ENCODE assay signal across 1 cellular context in the genomic region with DNA sequence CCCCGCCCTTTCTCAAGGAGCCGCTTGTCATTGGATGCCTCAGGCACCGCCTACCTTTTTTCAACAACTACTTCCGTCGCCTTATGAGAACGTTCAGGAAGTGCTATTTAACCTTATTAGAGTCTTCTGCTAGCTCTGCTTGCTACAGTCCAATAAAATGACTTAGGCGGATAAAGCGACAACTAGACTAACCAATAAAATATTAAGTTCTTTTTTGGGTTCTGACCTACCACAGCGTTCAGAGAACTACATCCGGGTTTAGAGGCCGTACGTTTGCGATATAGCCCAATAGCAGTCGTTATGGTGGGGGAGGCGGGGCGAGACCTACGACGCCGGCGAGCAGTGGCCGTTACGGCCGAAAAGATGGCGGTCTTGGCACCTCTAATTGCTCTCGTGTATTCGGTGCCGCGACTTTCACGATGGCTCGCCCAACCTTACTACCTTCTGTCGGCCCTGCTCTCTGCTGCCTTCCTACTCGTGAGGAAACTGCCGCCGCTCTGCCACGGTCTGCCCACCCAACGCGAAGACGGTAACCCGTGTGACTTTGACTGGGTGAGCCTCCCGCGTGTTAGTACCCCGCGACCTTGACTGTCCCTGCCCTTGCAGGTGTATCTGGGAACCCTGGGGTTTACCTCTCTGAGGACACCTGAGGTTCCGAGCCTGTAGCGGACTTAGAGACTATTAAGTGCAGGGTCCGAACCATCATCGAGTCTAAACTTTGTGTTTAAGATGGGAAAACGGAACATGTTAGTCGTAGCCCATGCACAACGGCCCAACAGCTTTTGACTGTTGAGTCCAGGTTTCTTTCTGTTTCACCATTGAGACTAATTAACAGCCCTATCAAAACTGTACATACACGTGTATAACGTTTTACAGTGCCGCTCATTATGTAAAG.
A peak's percentile ranks its signal among the peaks of the same experiment; 100 is the strongest.
TF ChIP-seq lines count a peak whose summit lies in the region.

A gene with protein sequence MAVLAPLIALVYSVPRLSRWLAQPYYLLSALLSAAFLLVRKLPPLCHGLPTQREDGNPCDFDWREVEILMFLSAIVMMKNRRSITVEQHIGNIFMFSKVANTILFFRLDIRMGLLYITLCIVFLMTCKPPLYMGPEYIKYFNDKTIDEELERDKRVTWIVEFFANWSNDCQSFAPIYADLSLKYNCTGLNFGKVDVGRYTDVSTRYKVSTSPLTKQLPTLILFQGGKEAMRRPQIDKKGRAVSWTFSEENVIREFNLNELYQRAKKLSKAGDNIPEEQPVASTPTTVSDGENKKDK (plus strand): TSS at position 338 of the 895 bp plus-strand sequence. CDS start 26 bp downstream, at position 364.

TF ChIP-seq in HepG2, 621 proteins besides CTCF, POLR2A, EP300 and RAD21 (continued from another document and continues in another):
- TF ChIP-seq, protein P1, sequence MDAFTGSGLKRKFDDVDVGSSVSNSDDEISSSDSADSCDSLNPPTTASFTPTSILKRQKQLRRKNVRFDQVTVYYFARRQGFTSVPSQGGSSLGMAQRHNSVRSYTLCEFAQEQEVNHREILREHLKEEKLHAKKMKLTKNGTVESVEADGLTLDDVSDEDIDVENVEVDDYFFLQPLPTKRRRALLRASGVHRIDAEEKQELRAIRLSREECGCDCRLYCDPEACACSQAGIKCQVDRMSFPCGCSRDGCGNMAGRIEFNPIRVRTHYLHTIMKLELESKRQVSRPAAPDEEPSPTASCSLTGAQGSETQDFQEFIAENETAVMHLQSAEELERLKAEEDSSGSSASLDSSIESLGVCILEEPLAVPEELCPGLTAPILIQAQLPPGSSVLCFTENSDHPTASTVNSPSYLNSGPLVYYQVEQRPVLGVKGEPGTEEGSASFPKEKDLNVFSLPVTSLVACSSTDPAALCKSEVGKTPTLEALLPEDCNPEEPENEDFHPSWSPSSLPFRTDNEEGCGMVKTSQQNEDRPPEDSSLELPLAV (CRISPR knock-in tag; conservative IDR thresholded peaks at IDR 0.05; ENCODE audit: low read depth) = no peak
- TF ChIP-seq ZMYM3 (CRISPR knock-in tag; IDR thresholded peaks at IDR 0.05) (no peak), HNRNPUL1 (IDR thresholded peaks at IDR 0.05; ENCODE audit: low read depth, low read length) (no peak), ZNF709 (CRISPR knock-in tag; IDR thresholded peaks at IDR 0.05) (no peak), HDAC6 (IDR thresholded peaks at IDR 0.05; ENCODE audit: low read depth, low read length) (no peak), FOXK1 (CRISPR knock-in tag; IDR thresholded peaks at IDR 0.05; ENCODE audit: borderline replicate concordance, low read depth) (peak; percentile 39; the same call in 1 of the 2 replicates), KLF16 (CRISPR knock-in tag; IDR thresholded peaks at IDR 0.05) (no peak), MTF2 (CRISPR knock-in tag; IDR thresholded peaks at IDR 0.05; ENCODE audit: borderline replicate concordance) (no peak), SMAD1 (CRISPR knock-in tag; IDR thresholded peaks at IDR 0.05; ENCODE audit: borderline replicate concordance, low read depth) (peak; percentile 72; the same call in 1 of the 2 replicates), KLF13 (CRISPR knock-in tag; IDR thresholded peaks at IDR 0.05) (peak; percentile 76; the same call in 1 of the 2 replicates), MTA1 (CRISPR knock-in tag; IDR thresholded peaks at IDR 0.05; ENCODE audit: borderline replicate concordance) (0 out of 2 replicates have a peak, but pooled peaks have one; percentile 30), TCF12 (IDR thresholded peaks at IDR 0.05) (no peak), TCF12 (CRISPR knock-in tag; IDR thresholded peaks at IDR 0.05) (no peak; the same call in 1 of the 2 replicates), ZNF841 (CRISPR knock-in tag; IDR thresholded peaks at IDR 0.05; ENCODE audit: borderline replicate concordance) (no peak), MATR3 (CRISPR knock-in tag; IDR thresholded peaks at IDR 0.05) (no peak), CBFB (CRISPR knock-in tag; IDR thresholded peaks at IDR 0.05) (peak; percentile 4; the same call in 1 of the 2 replicates), SNAI1 (CRISPR knock-in tag; IDR thresholded peaks at IDR 0.05; ENCODE audit: borderline replicate concordance) (no peak), NCOA2 (CRISPR knock-in tag; IDR thresholded peaks at IDR 0.05) (no peak), NFIC (IDR thresholded peaks at IDR 0.05; ENCODE audit: low read length) (no peak), ZNF788 (CRISPR knock-in tag; IDR thresholded peaks at IDR 0.05; ENCODE audit: borderline replicate concordance) (peak; percentile 66; the same call in 1 of the 2 replicates), PRPF4 (IDR thresholded peaks at IDR 0.05; ENCODE audit: low read depth, low read length, poor library complexity, severe bottlenecking) (no peak), PLRG1 (conservative IDR thresholded peaks at IDR 0.05) (no peak), RBFOX2 (IDR thresholded peaks at IDR 0.05; ENCODE audit: low read depth, low read length) (0 out of 2 replicates have a peak, but pooled peaks have one; percentile 25), MZF1 (CRISPR knock-in tag; IDR thresholded peaks at IDR 0.05; ENCODE audit: borderline replicate concordance) (no peak), RARG (CRISPR knock-in tag; IDR thresholded peaks at IDR 0.05; ENCODE audit: low read depth) (0 out of 2 replicates have a peak, but pooled peaks have one; percentile 21), SOX5 (CRISPR knock-in tag; IDR thresholded peaks at IDR 0.05; ENCODE audit: borderline replicate concordance) (no peak), MED1 (CRISPR knock-in tag; IDR thresholded peaks at IDR 0.05) (peak; percentile 42; the same call in 1 of the 2 replicates), ZNF749 (CRISPR knock-in tag; IDR thresholded peaks at IDR 0.05; ENCODE audit: borderline replicate concordance) (no peak)
- TF ChIP-seq, protein P2, sequence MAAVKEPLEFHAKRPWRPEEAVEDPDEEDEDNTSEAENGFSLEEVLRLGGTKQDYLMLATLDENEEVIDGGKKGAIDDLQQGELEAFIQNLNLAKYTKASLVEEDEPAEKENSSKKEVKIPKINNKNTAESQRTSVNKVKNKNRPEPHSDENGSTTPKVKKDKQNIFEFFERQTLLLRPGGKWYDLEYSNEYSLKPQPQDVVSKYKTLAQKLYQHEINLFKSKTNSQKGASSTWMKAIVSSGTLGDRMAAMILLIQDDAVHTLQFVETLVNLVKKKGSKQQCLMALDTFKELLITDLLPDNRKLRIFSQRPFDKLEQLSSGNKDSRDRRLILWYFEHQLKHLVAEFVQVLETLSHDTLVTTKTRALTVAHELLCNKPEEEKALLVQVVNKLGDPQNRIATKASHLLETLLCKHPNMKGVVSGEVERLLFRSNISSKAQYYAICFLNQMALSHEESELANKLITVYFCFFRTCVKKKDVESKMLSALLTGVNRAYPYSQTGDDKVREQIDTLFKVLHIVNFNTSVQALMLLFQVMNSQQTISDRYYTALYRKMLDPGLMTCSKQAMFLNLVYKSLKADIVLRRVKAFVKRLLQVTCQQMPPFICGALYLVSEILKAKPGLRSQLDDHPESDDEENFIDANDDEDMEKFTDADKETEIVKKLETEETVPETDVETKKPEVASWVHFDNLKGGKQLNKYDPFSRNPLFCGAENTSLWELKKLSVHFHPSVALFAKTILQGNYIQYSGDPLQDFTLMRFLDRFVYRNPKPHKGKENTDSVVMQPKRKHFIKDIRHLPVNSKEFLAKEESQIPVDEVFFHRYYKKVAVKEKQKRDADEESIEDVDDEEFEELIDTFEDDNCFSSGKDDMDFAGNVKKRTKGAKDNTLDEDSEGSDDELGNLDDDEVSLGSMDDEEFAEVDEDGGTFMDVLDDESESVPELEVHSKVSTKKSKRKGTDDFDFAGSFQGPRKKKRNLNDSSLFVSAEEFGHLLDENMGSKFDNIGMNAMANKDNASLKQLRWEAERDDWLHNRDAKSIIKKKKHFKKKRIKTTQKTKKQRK (IDR thresholded peaks at IDR 0.05; ENCODE audit: low read length) = peak; percentile 68
- TF ChIP-seq, protein P3, sequence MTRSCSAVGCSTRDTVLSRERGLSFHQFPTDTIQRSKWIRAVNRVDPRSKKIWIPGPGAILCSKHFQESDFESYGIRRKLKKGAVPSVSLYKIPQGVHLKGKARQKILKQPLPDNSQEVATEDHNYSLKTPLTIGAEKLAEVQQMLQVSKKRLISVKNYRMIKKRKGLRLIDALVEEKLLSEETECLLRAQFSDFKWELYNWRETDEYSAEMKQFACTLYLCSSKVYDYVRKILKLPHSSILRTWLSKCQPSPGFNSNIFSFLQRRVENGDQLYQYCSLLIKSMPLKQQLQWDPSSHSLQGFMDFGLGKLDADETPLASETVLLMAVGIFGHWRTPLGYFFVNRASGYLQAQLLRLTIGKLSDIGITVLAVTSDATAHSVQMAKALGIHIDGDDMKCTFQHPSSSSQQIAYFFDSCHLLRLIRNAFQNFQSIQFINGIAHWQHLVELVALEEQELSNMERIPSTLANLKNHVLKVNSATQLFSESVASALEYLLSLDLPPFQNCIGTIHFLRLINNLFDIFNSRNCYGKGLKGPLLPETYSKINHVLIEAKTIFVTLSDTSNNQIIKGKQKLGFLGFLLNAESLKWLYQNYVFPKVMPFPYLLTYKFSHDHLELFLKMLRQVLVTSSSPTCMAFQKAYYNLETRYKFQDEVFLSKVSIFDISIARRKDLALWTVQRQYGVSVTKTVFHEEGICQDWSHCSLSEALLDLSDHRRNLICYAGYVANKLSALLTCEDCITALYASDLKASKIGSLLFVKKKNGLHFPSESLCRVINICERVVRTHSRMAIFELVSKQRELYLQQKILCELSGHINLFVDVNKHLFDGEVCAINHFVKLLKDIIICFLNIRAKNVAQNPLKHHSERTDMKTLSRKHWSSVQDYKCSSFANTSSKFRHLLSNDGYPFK (CRISPR knock-in tag; IDR thresholded peaks at IDR 0.05; ENCODE audit: borderline replicate concordance) = peak; percentile 99
- TF ChIP-seq, protein P4, sequence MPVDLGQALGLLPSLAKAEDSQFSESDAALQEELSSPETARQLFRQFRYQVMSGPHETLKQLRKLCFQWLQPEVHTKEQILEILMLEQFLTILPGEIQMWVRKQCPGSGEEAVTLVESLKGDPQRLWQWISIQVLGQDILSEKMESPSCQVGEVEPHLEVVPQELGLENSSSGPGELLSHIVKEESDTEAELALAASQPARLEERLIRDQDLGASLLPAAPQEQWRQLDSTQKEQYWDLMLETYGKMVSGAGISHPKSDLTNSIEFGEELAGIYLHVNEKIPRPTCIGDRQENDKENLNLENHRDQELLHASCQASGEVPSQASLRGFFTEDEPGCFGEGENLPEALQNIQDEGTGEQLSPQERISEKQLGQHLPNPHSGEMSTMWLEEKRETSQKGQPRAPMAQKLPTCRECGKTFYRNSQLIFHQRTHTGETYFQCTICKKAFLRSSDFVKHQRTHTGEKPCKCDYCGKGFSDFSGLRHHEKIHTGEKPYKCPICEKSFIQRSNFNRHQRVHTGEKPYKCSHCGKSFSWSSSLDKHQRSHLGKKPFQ (CRISPR knock-in tag; IDR thresholded peaks at IDR 0.05; ENCODE audit: insufficient replicate concordance) = no peak
- TF ChIP-seq, protein P5, sequence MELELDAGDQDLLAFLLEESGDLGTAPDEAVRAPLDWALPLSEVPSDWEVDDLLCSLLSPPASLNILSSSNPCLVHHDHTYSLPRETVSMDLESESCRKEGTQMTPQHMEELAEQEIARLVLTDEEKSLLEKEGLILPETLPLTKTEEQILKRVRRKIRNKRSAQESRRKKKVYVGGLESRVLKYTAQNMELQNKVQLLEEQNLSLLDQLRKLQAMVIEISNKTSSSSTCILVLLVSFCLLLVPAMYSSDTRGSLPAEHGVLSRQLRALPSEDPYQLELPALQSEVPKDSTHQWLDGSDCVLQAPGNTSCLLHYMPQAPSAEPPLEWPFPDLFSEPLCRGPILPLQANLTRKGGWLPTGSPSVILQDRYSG (CRISPR knock-in tag; IDR thresholded peaks at IDR 0.05) = no peak
- TF ChIP-seq, protein P6, sequence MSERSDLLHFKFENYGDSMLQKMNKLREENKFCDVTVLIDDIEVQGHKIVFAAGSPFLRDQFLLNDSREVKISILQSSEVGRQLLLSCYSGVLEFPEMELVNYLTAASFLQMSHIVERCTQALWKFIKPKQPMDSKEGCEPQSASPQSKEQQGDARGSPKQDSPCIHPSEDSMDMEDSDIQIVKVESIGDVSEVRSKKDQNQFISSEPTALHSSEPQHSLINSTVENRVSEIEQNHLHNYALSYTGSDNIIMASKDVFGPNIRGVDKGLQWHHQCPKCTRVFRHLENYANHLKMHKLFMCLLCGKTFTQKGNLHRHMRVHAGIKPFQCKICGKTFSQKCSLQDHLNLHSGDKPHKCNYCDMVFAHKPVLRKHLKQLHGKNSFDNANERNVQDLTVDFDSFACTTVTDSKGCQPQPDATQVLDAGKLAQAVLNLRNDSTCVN (CRISPR knock-in tag; IDR thresholded peaks at IDR 0.05; ENCODE audit: borderline replicate concordance) = no peak
- TF ChIP-seq, protein P7, sequence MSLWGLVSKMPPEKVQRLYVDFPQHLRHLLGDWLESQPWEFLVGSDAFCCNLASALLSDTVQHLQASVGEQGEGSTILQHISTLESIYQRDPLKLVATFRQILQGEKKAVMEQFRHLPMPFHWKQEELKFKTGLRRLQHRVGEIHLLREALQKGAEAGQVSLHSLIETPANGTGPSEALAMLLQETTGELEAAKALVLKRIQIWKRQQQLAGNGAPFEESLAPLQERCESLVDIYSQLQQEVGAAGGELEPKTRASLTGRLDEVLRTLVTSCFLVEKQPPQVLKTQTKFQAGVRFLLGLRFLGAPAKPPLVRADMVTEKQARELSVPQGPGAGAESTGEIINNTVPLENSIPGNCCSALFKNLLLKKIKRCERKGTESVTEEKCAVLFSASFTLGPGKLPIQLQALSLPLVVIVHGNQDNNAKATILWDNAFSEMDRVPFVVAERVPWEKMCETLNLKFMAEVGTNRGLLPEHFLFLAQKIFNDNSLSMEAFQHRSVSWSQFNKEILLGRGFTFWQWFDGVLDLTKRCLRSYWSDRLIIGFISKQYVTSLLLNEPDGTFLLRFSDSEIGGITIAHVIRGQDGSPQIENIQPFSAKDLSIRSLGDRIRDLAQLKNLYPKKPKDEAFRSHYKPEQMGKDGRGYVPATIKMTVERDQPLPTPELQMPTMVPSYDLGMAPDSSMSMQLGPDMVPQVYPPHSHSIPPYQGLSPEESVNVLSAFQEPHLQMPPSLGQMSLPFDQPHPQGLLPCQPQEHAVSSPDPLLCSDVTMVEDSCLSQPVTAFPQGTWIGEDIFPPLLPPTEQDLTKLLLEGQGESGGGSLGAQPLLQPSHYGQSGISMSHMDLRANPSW (CRISPR knock-in tag; IDR thresholded peaks at IDR 0.05; ENCODE audit: borderline replicate concordance) = peak; percentile 77
- TF ChIP-seq, protein P8, sequence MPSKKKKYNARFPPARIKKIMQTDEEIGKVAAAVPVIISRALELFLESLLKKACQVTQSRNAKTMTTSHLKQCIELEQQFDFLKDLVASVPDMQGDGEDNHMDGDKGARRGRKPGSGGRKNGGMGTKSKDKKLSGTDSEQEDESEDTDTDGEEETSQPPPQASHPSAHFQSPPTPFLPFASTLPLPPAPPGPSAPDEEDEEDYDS (CRISPR knock-in tag; IDR thresholded peaks at IDR 0.05) = 0 out of 2 replicates have a peak, but pooled peaks have one; percentile 34
- TF ChIP-seq, protein P9, sequence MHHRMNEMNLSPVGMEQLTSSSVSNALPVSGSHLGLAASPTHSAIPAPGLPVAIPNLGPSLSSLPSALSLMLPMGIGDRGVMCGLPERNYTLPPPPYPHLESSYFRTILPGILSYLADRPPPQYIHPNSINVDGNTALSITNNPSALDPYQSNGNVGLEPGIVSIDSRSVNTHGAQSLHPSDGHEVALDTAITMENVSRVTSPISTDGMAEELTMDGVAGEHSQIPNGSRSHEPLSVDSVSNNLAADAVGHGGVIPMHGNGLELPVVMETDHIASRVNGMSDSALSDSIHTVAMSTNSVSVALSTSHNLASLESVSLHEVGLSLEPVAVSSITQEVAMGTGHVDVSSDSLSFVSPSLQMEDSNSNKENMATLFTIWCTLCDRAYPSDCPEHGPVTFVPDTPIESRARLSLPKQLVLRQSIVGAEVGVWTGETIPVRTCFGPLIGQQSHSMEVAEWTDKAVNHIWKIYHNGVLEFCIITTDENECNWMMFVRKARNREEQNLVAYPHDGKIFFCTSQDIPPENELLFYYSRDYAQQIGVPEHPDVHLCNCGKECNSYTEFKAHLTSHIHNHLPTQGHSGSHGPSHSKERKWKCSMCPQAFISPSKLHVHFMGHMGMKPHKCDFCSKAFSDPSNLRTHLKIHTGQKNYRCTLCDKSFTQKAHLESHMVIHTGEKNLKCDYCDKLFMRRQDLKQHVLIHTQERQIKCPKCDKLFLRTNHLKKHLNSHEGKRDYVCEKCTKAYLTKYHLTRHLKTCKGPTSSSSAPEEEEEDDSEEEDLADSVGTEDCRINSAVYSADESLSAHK (CRISPR knock-in tag; IDR thresholded peaks at IDR 0.05; ENCODE audit: borderline replicate concordance) = no peak
